8 cellular contexts compared by ENCODE assay signal in genomic region chr9:111298831-111299603, GRCh38. TPM values are rescaled to one million over a fixed set of nuclear protein-coding genes. Genes with fewer than 3 reads are reported as not detected.
DNase-seq lines count a peak whose midpoint lies in the region; ATAC-seq and TF ChIP-seq lines count a peak whose summit lies in the region.

No MANE protein-coding gene starts in this region.

- intact Hi-C loops in gastrocnemius medialis (cut with DNase I; ENCODE audit: low total_unique reads), result loop anchor here (1.0 to 5.0 kb wide), 2 partner anchors 262 to 661 kb away; partner anchors contain the start of gene LPAR1

- H3K27ac Mint-ChIP-seq in GM23338, result no peak overlapping the region

- no peak overlapping the region for H3K4me2 ChIP-seq in GM23338

- no peaks in the 10 kb centered on the region for H3K79me2 ChIP-seq in GM23338 (replicated peaks; ENCODE audit: insufficient read depth)

- H3K4me3 ChIP-seq in GM23338, result no peak overlapping the region
- no peak overlapping the region for H3K4me3 ChIP-seq in astrocyte of the spinal cord (ENCODE audit: low read depth, low read length)
- no peak overlapping the region for H3K4me3 ChIP-seq in gastrocnemius medialis

- H3K4me3 Mint-ChIP-seq in GM23338, result no peak overlapping the region

- ATAC-seq in GM23338, result peak; percentile 64
- peak; percentile 72 to 77 for ATAC-seq in gastrocnemius medialis
- ATAC-seq in HG03571 (IDR thresholded peaks at IDR 0.05; ENCODE audit: unreplicated experiment), result no peak

- in situ Hi-C loops in astrocyte of the spinal cord (cut with HindIII; ENCODE audit: low sequenced_read_pairs) (no loop called here), gastrocnemius medialis (cut with MboI; ENCODE audit: low sequenced_read_pairs in 4 of 4) (loop anchor here (5.0 to 25.0 kb wide), 3 partner anchors 237 to 664 kb away; no protein-coding TSS in a partner anchor)

- H3K4me1 ChIP-seq in GM23338 (ENCODE audit: insufficient read depth) (no peaks in the 10 kb centered on the region), gastrocnemius medialis (no peaks in the 10 kb centered on the region)

- DNase-seq in COLO829 (ENCODE audit: low spot score), result peak; percentile 70
- DNase-seq in GM23338 (ENCODE audit: low spot score), result peak; percentile 57
- DNase-seq in NCI-H2227 (lab: John Stamatoyannopoulos, UW; ENCODE audit: unreplicated experiment), result peak; percentile 1
- DNase-seq in astrocyte of the spinal cord (ENCODE audit: low read depth, low spot score), result peak; percentile 87
- DNase-seq in hippocampal formation (lab: John Stamatoyannopoulos, UW), result peak; percentile 47 to 88
- peak; percentile 53 to 73 for DNase-seq in gastrocnemius medialis
- no peak for DNase-seq in NCI-H1048 (lab: John Stamatoyannopoulos, UW)

- no peaks in the 10 kb centered on the region for H4K20me1 ChIP-seq in GM23338 (replicated peaks; ENCODE audit: insufficient read depth)

- no peak overlapping the region for H2AFZ ChIP-seq in GM23338

- no peak overlapping the region for H3K27ac ChIP-seq in GM23338 (ENCODE audit: low read depth)
- peak overlapping the region in 2 of 4 donors; percentile 21 to 28 for H3K27ac ChIP-seq in gastrocnemius medialis

- peaks cover 3% of the 10 kb centered on the region; the same call in 1 of the 3 replicates for H3K36me3 Mint-ChIP-seq in GM23338 (ENCODE audit: low read depth)

- H3K36me3 ChIP-seq in GM23338 (ENCODE audit: insufficient read depth) (no peaks in the 10 kb centered on the region), gastrocnemius medialis (no peaks in the 10 kb centered on the region)

- no peak for TF ChIP-seq POLR2A in gastrocnemius medialis (IDR thresholded peaks at IDR 0.05)

- no peaks in the 10 kb centered on the region; the same call in 2 of the 3 replicates for H3K9me3 Mint-ChIP-seq in GM23338

- no peaks in the 10 kb centered on the region for H3F3A ChIP-seq in GM23338 (replicated peaks; ENCODE audit: low read depth)

- TF ChIP-seq CTCF in GM23338 (conservative IDR thresholded peaks at IDR 0.05; ENCODE audit: low read depth in 2 of 2) (peak; percentile 76 to 95), astrocyte of the spinal cord (IDR thresholded peaks at IDR 0.05; ENCODE audit: low read depth, low read length) (peak; percentile 54), gastrocnemius medialis (IDR thresholded peaks at IDR 0.05 in 4 of 5, conservative IDR thresholded peaks at IDR 0.05 in 1 of 5) (peak; percentile 62 to 80 (median 68))

- H3K27me3 Mint-ChIP-seq in GM23338 (ENCODE audit: insufficient read depth, low read depth, poor library complexity), result no peaks in the 10 kb centered on the region

- no peaks in the 10 kb centered on the region for H3K9me3 ChIP-seq in gastrocnemius medialis

- H3K9me2 ChIP-seq in GM23338 (ENCODE audit: insufficient read depth), result no peaks in the 10 kb centered on the region

- H3K27me3 ChIP-seq in GM23338 (ENCODE audit: insufficient read depth) (no peaks in the 10 kb centered on the region), gastrocnemius medialis (no peaks in the 10 kb centered on the region)

- peaks cover 8% of the 10 kb centered on the region for H3K4me1 Mint-ChIP-seq in GM23338

TF ChIP-seq in GM23338, 12 proteins besides CTCF, POLR2A, EP300 and RAD21 (continues in another document):
- TF ChIP-seq REST (IDR thresholded peaks at IDR 0.05; ENCODE audit: unreplicated experiment) (no peak), POLR2AphosphoS5 (IDR thresholded peaks at IDR 0.05; ENCODE audit: low read depth) (no peak), ZNF331 (CRISPR knock-in tag; IDR thresholded peaks at IDR 0.05; ENCODE audit: low read depth) (no peak), ETS1 (IDR thresholded peaks at IDR 0.05) (no peak), NANOG (IDR thresholded peaks at IDR 0.05; ENCODE audit: borderline replicate concordance) (no peak)

RNA-seq across cellular contexts. Expression of gene OR2K2, which starts 31.0 kb away (rescaled TPM):
- total RNA-seq in GM23338 (2014; rRNA removed; shearing (Covaris generic)), result not detected in 2 replicates
- polyA plus RNA-seq in GM23338 (2016; fragmentation: Nextera tagmentation; extraction: Ambion mirVana), result not detected in 2 replicates
- total RNA-seq in gastrocnemius medialis, result 1 to 10 TPM in 1 of 4 donors, not detected in 3; 6.7 TPM
